ENCODE assay signal across 2 cellular contexts in genomic region chr1:206518206-206518605, GRCh38.
TF ChIP-seq lines count a peak whose summit lies in the region.

No MANE protein-coding gene starts in this region.

TF ChIP-seq in GM23338, 12 proteins besides CTCF, POLR2A, EP300 and RAD21 (continued from another document):
- TF ChIP-seq ZNF462 (CRISPR knock-in tag; IDR thresholded peaks at IDR 0.05): no peak
- TF ChIP-seq JUNB (IDR thresholded peaks at IDR 0.05; ENCODE audit: unreplicated experiment): no peak
- no peak for TF ChIP-seq NANOG (IDR thresholded peaks at IDR 0.05; ENCODE audit: borderline replicate concordance)
- TF ChIP-seq, protein P1, sequence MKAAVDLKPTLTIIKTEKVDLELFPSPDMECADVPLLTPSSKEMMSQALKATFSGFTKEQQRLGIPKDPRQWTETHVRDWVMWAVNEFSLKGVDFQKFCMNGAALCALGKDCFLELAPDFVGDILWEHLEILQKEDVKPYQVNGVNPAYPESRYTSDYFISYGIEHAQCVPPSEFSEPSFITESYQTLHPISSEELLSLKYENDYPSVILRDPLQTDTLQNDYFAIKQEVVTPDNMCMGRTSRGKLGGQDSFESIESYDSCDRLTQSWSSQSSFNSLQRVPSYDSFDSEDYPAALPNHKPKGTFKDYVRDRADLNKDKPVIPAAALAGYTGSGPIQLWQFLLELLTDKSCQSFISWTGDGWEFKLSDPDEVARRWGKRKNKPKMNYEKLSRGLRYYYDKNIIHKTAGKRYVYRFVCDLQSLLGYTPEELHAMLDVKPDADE (IDR thresholded peaks at IDR 0.05): no peak
- no peak for TF ChIP-seq POLR2AphosphoS5 (IDR thresholded peaks at IDR 0.05; ENCODE audit: low read depth)
- TF ChIP-seq ZNF114 (CRISPR knock-in tag; IDR thresholded peaks at IDR 0.05): no peak

TF ChIP-seq in liver, 16 proteins besides CTCF, POLR2A, EP300 and RAD21 (continued from another document):
- TF ChIP-seq, protein P2, sequence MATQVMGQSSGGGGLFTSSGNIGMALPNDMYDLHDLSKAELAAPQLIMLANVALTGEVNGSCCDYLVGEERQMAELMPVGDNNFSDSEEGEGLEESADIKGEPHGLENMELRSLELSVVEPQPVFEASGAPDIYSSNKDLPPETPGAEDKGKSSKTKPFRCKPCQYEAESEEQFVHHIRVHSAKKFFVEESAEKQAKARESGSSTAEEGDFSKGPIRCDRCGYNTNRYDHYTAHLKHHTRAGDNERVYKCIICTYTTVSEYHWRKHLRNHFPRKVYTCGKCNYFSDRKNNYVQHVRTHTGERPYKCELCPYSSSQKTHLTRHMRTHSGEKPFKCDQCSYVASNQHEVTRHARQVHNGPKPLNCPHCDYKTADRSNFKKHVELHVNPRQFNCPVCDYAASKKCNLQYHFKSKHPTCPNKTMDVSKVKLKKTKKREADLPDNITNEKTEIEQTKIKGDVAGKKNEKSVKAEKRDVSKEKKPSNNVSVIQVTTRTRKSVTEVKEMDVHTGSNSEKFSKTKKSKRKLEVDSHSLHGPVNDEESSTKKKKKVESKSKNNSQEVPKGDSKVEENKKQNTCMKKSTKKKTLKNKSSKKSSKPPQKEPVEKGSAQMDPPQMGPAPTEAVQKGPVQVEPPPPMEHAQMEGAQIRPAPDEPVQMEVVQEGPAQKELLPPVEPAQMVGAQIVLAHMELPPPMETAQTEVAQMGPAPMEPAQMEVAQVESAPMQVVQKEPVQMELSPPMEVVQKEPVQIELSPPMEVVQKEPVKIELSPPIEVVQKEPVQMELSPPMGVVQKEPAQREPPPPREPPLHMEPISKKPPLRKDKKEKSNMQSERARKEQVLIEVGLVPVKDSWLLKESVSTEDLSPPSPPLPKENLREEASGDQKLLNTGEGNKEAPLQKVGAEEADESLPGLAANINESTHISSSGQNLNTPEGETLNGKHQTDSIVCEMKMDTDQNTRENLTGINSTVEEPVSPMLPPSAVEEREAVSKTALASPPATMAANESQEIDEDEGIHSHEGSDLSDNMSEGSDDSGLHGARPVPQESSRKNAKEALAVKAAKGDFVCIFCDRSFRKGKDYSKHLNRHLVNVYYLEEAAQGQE (IDR thresholded peaks at IDR 0.05): no peak
